ENCODE assay signal across 25 cellular contexts in genomic region chr20:49560186-49560585, GRCh38. TPM values are rescaled to one million over a fixed set of nuclear protein-coding genes. Genes with fewer than 3 reads are reported as not detected.
DNase-seq lines count a peak whose midpoint lies in the region; ATAC-seq, FAIRE-seq and TF ChIP-seq lines count a peak whose summit lies in the region.
"Had no signal": no experiment of that assay in that cellular context is flagged by ENCODE, and none has a peak within 500 bp of the region (broad histone marks: within the 10 kb centered on the region; RNA-seq: fewer than 3 reads in every experiment).

No MANE protein-coding gene starts in this region.

- no peak overlapping the region for H3K4me2 ChIP-seq in H1 (ENCODE audit: insufficient read depth in 1 of 2, low read depth in 2 of 2, low read length in 2 of 2)
- H3K4me2 ChIP-seq: neural progenitor cell had no signal

- H3K9ac ChIP-seq in H1 (replicated peaks in 1 of 4; ENCODE audit: extremely low read depth in 1 of 4, low read depth in 3 of 4, low read length in 3 of 4), result no peak overlapping the region
- H3K9ac ChIP-seq: BLaER1, neural progenitor cell had no signal

- no peak for TF ChIP-seq CTCF in H1 (IDR thresholded peaks at IDR 0.05; ENCODE audit: control extremely low read depth in 1 of 3, insufficient read depth in 1 of 3, low read depth in 1 of 3, low read length in 3 of 3)
- no peak for TF ChIP-seq CTCF in nephron progenitor cell (IDR thresholded peaks at IDR 0.05)

- H3K4me1 Mint-ChIP-seq in nephron progenitor cell, result peaks cover 9% of the 10 kb centered on the region
- H3K4me1 Mint-ChIP-seq: activated CD4-positive, alpha-beta T cell treated with anti-CD3 and anti-CD28 coated beads for 36 hours had no signal

- H3K23ac ChIP-seq in H1 (ENCODE audit: insufficient read length), result no peak overlapping the region

- H3K79me1 ChIP-seq in H1 (ENCODE audit: low read depth, low read length), result 0 out of 2 replicates have a peak, but pooled peaks cover 3% of the 10 kb centered on the region

- H3K14ac ChIP-seq in H1 (ENCODE audit: insufficient read length), result no peak overlapping the region

- no peak for TF ChIP-seq EP300 in H1 (IDR thresholded peaks at IDR 0.05; ENCODE audit: borderline replicate concordance in 1 of 2, low read depth in 2 of 2, low read length in 2 of 2)

- H3K4me1 ChIP-seq in right cardiac atrium (ENCODE audit: control insufficient read depth, insufficient read depth, low read length) (peaks cover 15% of the 10 kb centered on the region), H1 (replicated peaks in 1 of 4; ENCODE audit: control insufficient read depth in 3 of 4, insufficient read depth in 4 of 4, low read length in 3 of 4) (peaks cover 9 to 20% (median 14%) of the 10 kb centered on the region in 4 experiments; a peak in 6 of 7 replicates), aorta (ENCODE audit: control insufficient read depth in 1 of 2, insufficient read depth in 2 of 2, low read length in 2 of 2) (peaks cover 3 to 4% of the 10 kb centered on the region in 2 donors)

- no peak overlapping the region for H4K5ac ChIP-seq in H1 (ENCODE audit: insufficient read length, low read depth, low read length)

- H3K36me3 ChIP-seq in H1 (ENCODE audit: control insufficient read depth in 2 of 4, insufficient read depth in 4 of 4, low read length in 3 of 4), result peaks cover 0 to 16% (median 0%) of the 10 kb centered on the region in 4 experiments; a peak in 2 of 8 replicates
- H3K36me3 ChIP-seq in aorta (ENCODE audit: control insufficient read depth in 1 of 2, insufficient read depth in 2 of 2, low read length in 1 of 2), result peaks cover 0 to 6% of the 10 kb centered on the region in 2 donors
- H3K36me3 ChIP-seq: BLaER1, thyroid gland had no signal

- H3K27ac ChIP-seq in right cardiac atrium (ENCODE audit: low read length), result peak overlapping the region; percentile 28
- H3K27ac ChIP-seq in H1 (ENCODE audit: low read depth, low read length), result no peak overlapping the region
- peak overlapping the region; percentile 76 to 89 for H3K27ac ChIP-seq in aorta (ENCODE audit: low read depth in 1 of 2, low read length in 2 of 2)
- H3K27ac ChIP-seq: BLaER1, neural progenitor cell, thyroid gland had no signal

- H4K8ac ChIP-seq in H1 (ENCODE audit: extremely low read depth, insufficient read depth, low read length), result no peak overlapping the region

- peaks cover 7% of the 10 kb centered on the region for H3K27me3 Mint-ChIP-seq in nephron progenitor cell (ENCODE audit: low read depth, poor library complexity)

- CTCF ChIA-PET in H1 (lab: Charles Lee; ENCODE audit: partially characterized antibody), result interaction anchor here (1.5 to 1.6 kb wide), 2 partner anchors 18 to 20 kb away, joined by 4 read pairs; no protein-coding TSS in a partner anchor

- H3K4me3 ChIP-seq in right cardiac atrium (ENCODE audit: low read length) (no peak overlapping the region), H1 (ENCODE audit: extremely low read depth in 1 of 4, insufficient read depth in 2 of 4, low read depth in 3 of 4, low read length in 4 of 4) (no peak overlapping the region), aorta (ENCODE audit: low read length in 2 of 2) (no peak overlapping the region)
- H3K4me3 ChIP-seq: BLaER1, neural progenitor cell, thyroid gland had no signal

- no peak for FAIRE-seq in H1 (lab: Jason Lieb, UNC)
- FAIRE-seq: GM19239 had no signal

- no peak overlapping the region for H3K4ac ChIP-seq in H1 (replicated peaks; ENCODE audit: insufficient read length, low read depth, low read length)

- DNase-seq in right cardiac atrium (no peak), left ventricle myocardium superior (no peak), H1 (ENCODE audit: low read depth in 1 of 2, low spot score in 2 of 2) (no peak), nephron progenitor cell (no peak), aorta (no peak), NCI-H510A treated with DMSO at 0.1 percent for 48 hours (lab: John Stamatoyannopoulos, UW) (no peak)
- DNase-seq: activated CD4-positive, alpha-beta T cell treated with anti-CD3 and anti-CD28 coated beads for 36 hours; central memory CD4-positive, alpha-beta T cell; DMS79 treated with DMSO at 0.1 percent for 48 hours; GF-D8; H9; NCI-H1092; NCI-H187; NCI-H2171 treated with DMSO at 0.1 percent for 48 hours; NCI-H524; stimulated activated CD4-positive, alpha-beta T cell treated with anti-CD3 and anti-CD28 coated beads, Interleukin-15, amount 100 ng/mL, for 24 hours; stimulated activated naive CD4-positive, alpha-beta T cell; thyroid gland had no signal

- H3K36me3 Mint-ChIP-seq in nephron progenitor cell (ENCODE audit: low read depth), result peaks cover 40% of the 10 kb centered on the region

- no peak for TF ChIP-seq RAD21 in H1 (IDR thresholded peaks at IDR 0.05 in 1 of 2, conservative IDR thresholded peaks at IDR 0.05 in 1 of 2; ENCODE audit: low read depth in 2 of 2, low read length in 2 of 2)

- no peak overlapping the region for H2AK5ac ChIP-seq in H1 (ENCODE audit: low read depth, low read length)

- H2BK20ac ChIP-seq in H1 (ENCODE audit: low read length), result no peak overlapping the region

- H3K27me3 ChIP-seq in right cardiac atrium (ENCODE audit: control insufficient read depth, insufficient read depth) (no peaks in the 10 kb centered on the region), H1 (replicated peaks in 1 of 4; ENCODE audit: control insufficient read depth in 3 of 4, extremely low read depth in 1 of 4, insufficient read depth in 3 of 4, low read length in 3 of 4) (no peaks in the 10 kb centered on the region), aorta (ENCODE audit: control insufficient read depth in 1 of 2, insufficient read depth in 2 of 2, low read length in 1 of 2) (no peaks in the 10 kb centered on the region)
- H3K27me3 ChIP-seq: BLaER1, neural progenitor cell, thyroid gland had no signal

- H3K23me2 ChIP-seq in H1 (ENCODE audit: low read depth, low read length), result no peaks in the 10 kb centered on the region

- no peak overlapping the region for H3K18ac ChIP-seq in H1 (ENCODE audit: extremely low read depth, low read length)

- no peaks in the 10 kb centered on the region for H4K20me1 ChIP-seq in H1 (replicated peaks in 1 of 2; ENCODE audit: control insufficient read depth in 1 of 2, insufficient read depth in 2 of 2, low read length in 2 of 2)
- H4K20me1 ChIP-seq: BLaER1 had no signal

- 88% methylated on average over 7 of the region's 7 CpGs for WGBS in right cardiac atrium
- 96% methylated on average over 7 of the region's 7 CpGs; no CpG with 5 or more reads in 1 of the 2 experiments for WGBS in H1 (ENCODE audit: extremely low coverage in 1 of 2, insufficient coverage in 1 of 2, insufficient read length in 1 of 2, insufficient replicate concordance in 2 of 2, low coverage in 1 of 2, low lambda C conversion rate in 2 of 2, missing lambda C conversion rate in 1 of 2), 2 experiments
- WGBS in aorta, 2 donors, result 63 to 66% methylated on average over 7 of the region's 7 CpGs

- H2BK120ac ChIP-seq in H1 (replicated peaks; ENCODE audit: low read depth, low read length), result no peak overlapping the region

- H3K79me2 ChIP-seq in H1 (ENCODE audit: control insufficient read depth in 1 of 2, insufficient read depth in 2 of 2, low read length in 2 of 2), result peaks cover 0 to 20% of the 10 kb centered on the region in 2 experiments; a peak in 1 of 4 replicates

- no peak overlapping the region for H2AFZ ChIP-seq in H1 (ENCODE audit: low read length)
- H2AFZ ChIP-seq: neural progenitor cell had no signal

- ATAC-seq in right cardiac atrium, result no peak
- ATAC-seq in left ventricle myocardium superior, result no peak
- no peak for ATAC-seq in aorta (ENCODE audit: low FRiP score)
- ATAC-seq in GM18873 (IDR thresholded peaks at IDR 0.05; ENCODE audit: low FRiP score, unreplicated experiment), result no peak
- ATAC-seq: activated CD4-positive, alpha-beta T cell treated with anti-CD3 and anti-CD28 coated beads for 36 hours; activated naive CD4-positive, alpha-beta T cell treated with anti-CD3 and anti-CD28 coated beads, Interleukin-2, amount 50 U/mL, for 72 hours had no signal

- no peak overlapping the region for H2BK12ac ChIP-seq in H1 (ENCODE audit: low read depth, low read length)

- H3K9me3 Mint-ChIP-seq in nephron progenitor cell, result peaks cover 22% of the 10 kb centered on the region

- peak overlapping the region; percentile 50 for H3K27ac Mint-ChIP-seq in nephron progenitor cell
- H3K27ac Mint-ChIP-seq: activated CD4-positive, alpha-beta T cell treated with anti-CD3 and anti-CD28 coated beads for 36 hours; activated naive CD4-positive, alpha-beta T cell treated with anti-CD3 and anti-CD28 coated beads, Interleukin-2, amount 50 U/mL, for 72 hours; activated T-helper 1 cell treated with anti-CD3 and anti-CD28 coated beads, Interleukin-12 subunit alpha, Interleukin-12 subunit beta, Interleukin-2, Interleukin-4 antibody, amounts not matched to agents 30 ng/mL and 10 ng/mL and 1 ng/mL, durations not matched to agents 14 hours and 24 hours and 36 hours; neural progenitor cell; T-helper 2 cell treated with Interferon-gamma antibody and Interleukin-4, amounts not matched to agents 5 μg/mL and 100 μg/mL, for 36 hours had no signal

- TF ChIP-seq POLR2A in H1 (IDR thresholded peaks at IDR 0.05; ENCODE audit: control extremely low read depth in 1 of 2, low read depth in 2 of 2, low read length in 2 of 2), result no peak

- H2BK5ac ChIP-seq in H1 (ENCODE audit: low read depth, low read length), result 0 out of 2 replicates have a peak overlapping the region, but pooled peaks have one; percentile 55

- H4K91ac ChIP-seq in H1 (replicated peaks; ENCODE audit: insufficient read length, low read length), result no peak overlapping the region

- no peak overlapping the region for H2BK15ac ChIP-seq in H1 (ENCODE audit: low read length)

- intact Hi-C loops in right cardiac atrium (cut with DNase I) (loop anchor here in 1 of 4 donors (5.0 kb wide), 1 partner anchor 37 kb away; no protein-coding TSS in a partner anchor), left ventricle myocardium superior (cut with micrococcal nuclease) (no loop called here), aorta (cut with DNase I) (loop anchor here in 1 of 2 donors (2.0 kb wide), 1 partner anchor 31 kb away; no protein-coding TSS in a partner anchor)

- POLR2A ChIA-PET in H1 (lab: Charles Lee; ENCODE audit: partially characterized antibody), result interaction anchor here (1.3 kb wide), 1 partner anchor 47 kb away, joined by 3 read pairs; no protein-coding TSS in a partner anchor

- no peak overlapping the region for H3K4me3 Mint-ChIP-seq in nephron progenitor cell
- H3K4me3 Mint-ChIP-seq: activated CD4-positive, alpha-beta T cell treated with anti-CD3 and anti-CD28 coated beads for 36 hours; activated T-helper 1 cell treated with anti-CD3 and anti-CD28 coated beads, Interleukin-12 subunit alpha, Interleukin-12 subunit beta, Interleukin-2, Interleukin-4 antibody, amounts not matched to agents 30 ng/mL and 10 ng/mL and 1 ng/mL, durations not matched to agents 14 hours and 24 hours and 36 hours; H9; neural progenitor cell; T-helper 2 cell treated with Interferon-gamma antibody and Interleukin-4, amounts not matched to agents 5 μg/mL and 100 μg/mL, for 36 hours had no signal

- no peak overlapping the region for H3K56ac ChIP-seq in H1 (replicated peaks; ENCODE audit: insufficient read length, low read depth, low read length)

- H3K9me3 ChIP-seq in right cardiac atrium (ENCODE audit: control insufficient read depth, low read length) (no peaks in the 10 kb centered on the region), H1 (ENCODE audit: insufficient read depth in 2 of 2, low read depth in 1 of 2, low read length in 1 of 2) (peaks cover 3 to 8% of the 10 kb centered on the region in 2 experiments; a peak in 3 of 4 replicates), aorta (ENCODE audit: control insufficient read depth, low read length) (no peaks in the 10 kb centered on the region)
- H3K9me3 ChIP-seq: thyroid gland had no signal

RNA-seq across cellular contexts. Expression of gene PTGIS, which starts 7.8 kb away (rescaled TPM):
- total RNA-seq in right cardiac atrium (10 to 100 TPM; 51.7 to 98.4 (median 66.3) TPM), left ventricle myocardium superior (24.0 TPM), aorta (100 to 1,000 TPM; 351 to 637 TPM)
- polyA plus RNA-seq in right cardiac atrium (19.9 TPM), H1 (2011; rRNA removed) (29.9 and 44.0 TPM in 2 replicates), aorta (100 to 1,000 TPM in 1 of 2 donors, 10 to 100 TPM in 1; 53.6 to 115 TPM)
- total RNA-seq in H1 (2021; fragmentation: NEBNext Ultra II Directional; extraction: Animal tissue kit (Norgen Biotek cat#: 25700)), result 35.5 and 40.2 TPM in 2 replicates
- polyA plus RNA-seq in H1 (2011; cell fraction: cytosol; rRNA removed), result 29.9 TPM
- 37.9 TPM for polyA plus RNA-seq in H1 (2011; cell fraction: nucleus; rRNA removed)
- polyA plus RNA-seq in H1 (2012, experiment 1 of 2), result 22.4 to 30.7 TPM (median 23.3 TPM) in 4 replicates
- polyA plus RNA-seq in H1 (2012, experiment 2 of 2), result 22.9 TPM
- 23.7 TPM for polyA plus RNA-seq in H1 (2013, experiment 1 of 2)
- 26.0 TPM for polyA plus RNA-seq in H1 (2013, experiment 2 of 2)
- polyA minus RNA-seq in H1 (2011; rRNA and poly(A)+ RNA removed), result 34.2 and 40.8 TPM in 2 replicates
- polyA minus RNA-seq in H1 (2011; cell fraction: cytosol; rRNA and poly(A)+ RNA removed), result 28.5 TPM
- polyA minus RNA-seq in H1 (2011; cell fraction: nucleus; rRNA and poly(A)+ RNA removed), result 16.2 TPM
